ENCODE assay signal across 39 cellular contexts in genomic region chr16:13127144-13127543, GRCh38.
"Had no signal": no experiment of that assay in that cellular context is flagged by ENCODE, and none has a peak within 500 bp of the region (broad histone marks: within the 10 kb centered on the region; RNA-seq: fewer than 3 reads in every experiment).

No MANE protein-coding gene starts in this region.

- H3K9me3 Mint-ChIP-seq: activated CD4-positive, alpha-beta memory T cell treated with anti-CD3 and anti-CD28 coated beads, Interleukin-2, amount 10 ng/mL, durations not matched to agents 7 days and 5 days; activated naive CD4-positive, alpha-beta T cell treated with anti-CD3 and anti-CD28 coated beads, Interleukin-2, amount 10 ng/mL, durations not matched to agents 7 days and 5 days; activated naive CD4-positive, alpha-beta T cell treated with anti-CD3 and anti-CD28 coated beads, Interleukin-2, amount 50 U/mL, for 24 hours; activated naive CD8-positive, alpha-beta T cell treated with anti-CD3 and anti-CD28 coated beads, Interleukin-2, amount 10 ng/mL, durations not matched to agents 7 days and 5 days; activated naive CD8-positive, alpha-beta T cell treated with anti-CD3 and anti-CD28 coated beads, Interleukin-2, amount 50 U/mL, for 24 hours; activated T-helper 2 cell treated with anti-CD3 and anti-CD28 coated beads, Interferon-gamma antibody, Interleukin-2, Interleukin-4, amounts not matched to agents 10 μg/mL and 5 μg/mL and 100 μg/mL, durations not matched to agents 14 hours and 24 hours and 36 hours; T-helper 1 cell treated with Interleukin-12 subunit alpha and Interleukin-12 subunit beta and Interleukin-4 antibody, amounts not matched to agents 30 μg/mL and 1 μg/mL, for 36 hours; T-helper 2 cell treated with Interferon-gamma antibody and Interleukin-4, amounts not matched to agents 5 μg/mL and 100 μg/mL, for 36 hours had no signal

- H3K4me3 Mint-ChIP-seq: activated CD4-positive, alpha-beta memory T cell treated with anti-CD3 and anti-CD28 coated beads, Interleukin-2, amount 10 ng/mL, durations not matched to agents 7 days and 5 days; activated CD4-positive, alpha-beta T cell treated with anti-CD3 and anti-CD28 coated beads for 36 hours; activated CD4-positive, alpha-beta T cell treated with anti-CD3 and anti-CD28 coated beads, Interleukin-2, amount 10 ng/mL, durations not matched to agents 7 days and 5 days; activated CD8-positive, alpha-beta memory T cell treated with anti-CD3 and anti-CD28 coated beads, Interleukin-2, amount 10 ng/mL, durations not matched to agents 7 days and 5 days; activated CD8-positive, alpha-beta T cell treated with anti-CD3 and anti-CD28 coated beads, Interleukin-2, amount 10 ng/mL, durations not matched to agents 7 days and 5 days; activated naive CD4-positive, alpha-beta T cell treated with anti-CD3 and anti-CD28 coated beads, Interleukin-2, amount 10 ng/mL, durations not matched to agents 7 days and 5 days; activated naive CD4-positive, alpha-beta T cell treated with anti-CD3 and anti-CD28 coated beads, Interleukin-2, amount 50 U/mL, for 24 hours; activated naive CD8-positive, alpha-beta T cell; activated naive CD8-positive, alpha-beta T cell treated with anti-CD3 and anti-CD28 coated beads, Interleukin-2, amount 10 ng/mL, durations not matched to agents 7 days and 5 days; activated naive CD8-positive, alpha-beta T cell treated with anti-CD3 and anti-CD28 coated beads, Interleukin-2, amount 50 U/mL, for 24 hours; activated T-cell treated with anti-CD3 and anti-CD28 coated beads, Interleukin-2, amount 50 U/mL, for 24 hours; brain; central memory CD8-positive, alpha-beta T cell; T-helper 1 cell treated with Interleukin-12 subunit alpha and Interleukin-12 subunit beta and Interleukin-4 antibody, amounts not matched to agents 30 μg/mL and 1 μg/mL, for 36 hours; T-helper 2 cell treated with Interferon-gamma antibody and Interleukin-4, amounts not matched to agents 5 μg/mL and 100 μg/mL, for 36 hours had no signal

- H3K27me3 Mint-ChIP-seq: activated CD4-positive, alpha-beta memory T cell treated with anti-CD3 and anti-CD28 coated beads, Interleukin-2, amount 10 ng/mL, durations not matched to agents 7 days and 5 days; activated CD4-positive, alpha-beta T cell treated with anti-CD3 and anti-CD28 coated beads, Interleukin-2, amount 10 ng/mL, durations not matched to agents 7 days and 5 days; activated CD8-positive, alpha-beta memory T cell treated with anti-CD3 and anti-CD28 coated beads, Interleukin-2, amount 10 ng/mL, durations not matched to agents 7 days and 5 days; activated naive CD4-positive, alpha-beta T cell treated with anti-CD3 and anti-CD28 coated beads, Interleukin-2, amount 10 ng/mL, durations not matched to agents 7 days and 5 days; activated naive CD4-positive, alpha-beta T cell treated with anti-CD3 and anti-CD28 coated beads, Interleukin-2, amount 50 U/mL, for 24 hours; activated T-cell treated with anti-CD3 and anti-CD28 coated beads, Interleukin-2, amount 50 U/mL, for 24 hours; central memory CD8-positive, alpha-beta T cell had no signal

- H3K4me3 ChIP-seq: ascending aorta, cardiac muscle cell had no signal

- FAIRE-seq: bronchial epithelial cell, TTC549 had no signal

- H3K27ac ChIP-seq: ascending aorta, cardiac muscle cell, VCaP had no signal

- ATAC-seq: activated CD4-positive, alpha-beta T cell treated with anti-CD3 and anti-CD28 coated beads for 36 hours; activated CD4-positive, CD25-positive, alpha-beta regulatory T cell treated with anti-CD3 and anti-CD28 coated beads, Interleukin-2, amount 50 U/mL, for 24 hours; activated CD8-positive, alpha-beta memory T cell treated with anti-CD3 and anti-CD28 coated beads, Interleukin-2, amount 10 ng/mL, durations not matched to agents 7 days and 5 days; activated CD8-positive, alpha-beta T cell treated with anti-CD3 and anti-CD28 coated beads, Interleukin-2, amount 10 ng/mL, durations not matched to agents 7 days and 5 days; activated naive CD8-positive, alpha-beta T cell treated with anti-CD3 and anti-CD28 coated beads, Interleukin-2, amount 50 U/mL, for 24 hours had no signal

- H3K27me3 ChIP-seq: ascending aorta, cardiac muscle cell had no signal

- H3K4me1 ChIP-seq: ascending aorta had no signal

- H3K36me3 ChIP-seq: ascending aorta, cardiac muscle cell had no signal

- DNase-seq: activated CD4-positive, alpha-beta memory T cell treated with anti-CD3 and anti-CD28 coated beads, Interleukin-2, amount 10 ng/mL, durations not matched to agents 7 days and 5 days; activated CD4-positive, alpha-beta T cell treated with anti-CD3 and anti-CD28 coated beads for 1 hour; activated CD4-positive, alpha-beta T cell treated with anti-CD3 and anti-CD28 coated beads for 36 hours; activated CD4-positive, alpha-beta T cell treated with anti-CD3 and anti-CD28 coated beads for 48 hours; activated CD4-positive, alpha-beta T cell treated with anti-CD3 and anti-CD28 coated beads, Interleukin-2, amount 10 ng/mL, durations not matched to agents 7 days and 5 days; activated CD4-positive, alpha-beta T cell treated with anti-CD3 and anti-CD28 coated beads, Interleukin-2, amount 50 U/mL, for 48 hours; activated CD4-positive, CD25-positive, alpha-beta regulatory T cell; activated CD8-positive, alpha-beta memory T cell treated with anti-CD3 and anti-CD28 coated beads for 24 hours; activated CD8-positive, alpha-beta memory T cell treated with anti-CD3 and anti-CD28 coated beads, Interleukin-2, amount 10 ng/mL, durations not matched to agents 7 days and 5 days; activated CD8-positive, alpha-beta memory T cell treated with anti-CD3 and anti-CD28 coated beads, Interleukin-2, amount 50 U/mL, for 48 hours; activated CD8-positive, alpha-beta T cell treated with anti-CD3 and anti-CD28 coated beads, Interleukin-2, amount 10 ng/mL, durations not matched to agents 7 days and 5 days; activated effector memory CD4-positive, alpha-beta T cell treated with Interleukin-2 at 50 U/mL for 16 hours; activated gamma-delta T cell; activated naive CD4-positive, alpha-beta T cell treated with anti-CD3 and anti-CD28 coated beads, Interleukin-2, amount 10 ng/mL, durations not matched to agents 7 days and 5 days; activated naive CD4-positive, alpha-beta T cell treated with Interleukin-2 at 50 U/mL for 16 hours; activated naive CD8-positive, alpha-beta T cell treated with anti-CD3 and anti-CD28 coated beads, Interleukin-2, amount 10 ng/mL, durations not matched to agents 7 days and 5 days; activated naive CD8-positive, alpha-beta T cell treated with anti-CD3 and anti-CD28 coated beads, Interleukin-2, amount 50 U/mL, for 24 hours; activated T-cell treated with anti-CD3 and anti-CD28 coated beads, Interleukin-2, amount 50 U/mL, for 24 hours; activated T-cell treated with anti-CD3 and anti-CD28 coated beads, Interleukin-2, amount 50 U/mL, for 48 hours; amygdala; anterior cingulate cortex; caudate nucleus; cerebellar nuclear complex; T-helper 1 cell; T-helper 2 cell; T-helper 9 cell had no signal

- H3K4me1 Mint-ChIP-seq: activated CD4-positive, alpha-beta memory T cell treated with anti-CD3 and anti-CD28 coated beads, Interleukin-2, amount 10 ng/mL, durations not matched to agents 7 days and 5 days; activated CD4-positive, alpha-beta T cell treated with anti-CD3 and anti-CD28 coated beads for 36 hours; activated CD4-positive, alpha-beta T cell treated with anti-CD3 and anti-CD28 coated beads, Interleukin-2, amount 10 ng/mL, durations not matched to agents 7 days and 5 days; activated CD8-positive, alpha-beta memory T cell treated with anti-CD3 and anti-CD28 coated beads, Interleukin-2, amount 10 ng/mL, durations not matched to agents 7 days and 5 days; activated naive CD4-positive, alpha-beta T cell treated with anti-CD3 and anti-CD28 coated beads, Interleukin-2, amount 10 ng/mL, durations not matched to agents 7 days and 5 days; activated naive CD4-positive, alpha-beta T cell treated with anti-CD3 and anti-CD28 coated beads, Interleukin-2, amount 50 U/mL, for 24 hours; activated naive CD8-positive, alpha-beta T cell treated with anti-CD3 and anti-CD28 coated beads, Interleukin-2, amount 10 ng/mL, durations not matched to agents 7 days and 5 days; activated naive CD8-positive, alpha-beta T cell treated with anti-CD3 and anti-CD28 coated beads, Interleukin-2, amount 50 U/mL, for 24 hours; central memory CD8-positive, alpha-beta T cell had no signal

- H3K36me3 Mint-ChIP-seq: activated CD8-positive, alpha-beta memory T cell treated with anti-CD3 and anti-CD28 coated beads, Interleukin-2, amount 10 ng/mL, durations not matched to agents 7 days and 5 days; activated naive CD4-positive, alpha-beta T cell treated with anti-CD3 and anti-CD28 coated beads, Interleukin-2, amount 10 ng/mL, durations not matched to agents 7 days and 5 days; activated naive CD4-positive, alpha-beta T cell treated with anti-CD3 and anti-CD28 coated beads, Interleukin-2, amount 50 U/mL, for 24 hours; activated naive CD8-positive, alpha-beta T cell; activated naive CD8-positive, alpha-beta T cell treated with anti-CD3 and anti-CD28 coated beads, Interleukin-2, amount 10 ng/mL, durations not matched to agents 7 days and 5 days; brain had no signal

- H3K27ac Mint-ChIP-seq: activated CD4-positive, alpha-beta memory T cell treated with anti-CD3 and anti-CD28 coated beads, Interleukin-2, amount 10 ng/mL, durations not matched to agents 7 days and 5 days; activated CD4-positive, alpha-beta T cell treated with anti-CD3 and anti-CD28 coated beads for 36 hours; activated CD4-positive, alpha-beta T cell treated with anti-CD3 and anti-CD28 coated beads, Interleukin-2, amount 10 ng/mL, durations not matched to agents 7 days and 5 days; activated CD8-positive, alpha-beta memory T cell treated with anti-CD3 and anti-CD28 coated beads, Interleukin-2, amount 10 ng/mL, durations not matched to agents 7 days and 5 days; activated CD8-positive, alpha-beta T cell treated with anti-CD3 and anti-CD28 coated beads, Interleukin-2, amount 10 ng/mL, durations not matched to agents 7 days and 5 days; activated naive CD4-positive, alpha-beta T cell treated with anti-CD3 and anti-CD28 coated beads, Interleukin-2, amount 10 ng/mL, durations not matched to agents 7 days and 5 days; activated naive CD4-positive, alpha-beta T cell treated with anti-CD3 and anti-CD28 coated beads, Interleukin-2, amount 50 U/mL, for 24 hours; activated naive CD8-positive, alpha-beta T cell; activated naive CD8-positive, alpha-beta T cell treated with anti-CD3 and anti-CD28 coated beads, Interleukin-2, amount 10 ng/mL, durations not matched to agents 7 days and 5 days; activated naive CD8-positive, alpha-beta T cell treated with anti-CD3 and anti-CD28 coated beads, Interleukin-2, amount 50 U/mL, for 24 hours; activated T-cell treated with anti-CD3 and anti-CD28 coated beads, Interleukin-2, amount 50 U/mL, for 24 hours; activated T-helper 2 cell treated with anti-CD3 and anti-CD28 coated beads, Interferon-gamma antibody, Interleukin-2, Interleukin-4, amounts not matched to agents 10 μg/mL and 5 μg/mL and 100 μg/mL, durations not matched to agents 14 hours and 24 hours and 36 hours; T-helper 1 cell treated with Interleukin-12 subunit alpha and Interleukin-12 subunit beta and Interleukin-4 antibody, amounts not matched to agents 30 μg/mL and 1 μg/mL, for 36 hours; T-helper 2 cell treated with Interferon-gamma antibody and Interleukin-4, amounts not matched to agents 5 μg/mL and 100 μg/mL, for 36 hours had no signal

- H3K9me3 ChIP-seq: ascending aorta had no signal
